10 cellular contexts compared by ENCODE assay signal in the genomic region with DNA sequence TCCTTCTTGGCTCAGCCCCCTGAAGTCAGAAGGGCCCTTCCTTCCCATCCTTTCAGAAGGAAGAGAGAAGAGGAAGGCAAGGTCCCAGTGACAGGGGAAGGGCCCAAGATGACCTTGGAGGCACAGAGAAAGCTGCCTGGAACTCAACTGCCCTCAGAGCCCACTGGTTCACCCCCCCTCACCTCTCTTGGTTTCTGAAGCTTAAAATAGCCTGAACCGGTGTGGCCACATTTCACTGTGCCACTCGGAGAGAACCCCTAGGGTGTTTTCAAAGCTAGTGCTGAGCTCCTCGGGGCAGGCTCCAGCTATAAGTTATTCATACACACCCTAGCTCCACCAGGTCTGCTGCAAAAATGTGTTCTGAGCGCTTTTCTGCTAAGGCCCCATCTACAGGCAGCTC.
DNase-seq lines count a peak whose midpoint lies in the region; ATAC-seq and TF ChIP-seq lines count a peak whose summit lies in the region.
"Had no signal": no experiment of that assay in that cellular context is flagged by ENCODE, and none has a peak within 500 bp of the region (broad histone marks: within the 10 kb centered on the region; RNA-seq: fewer than 3 reads in every experiment).

No MANE protein-coding gene starts in this region.

- TF ChIP-seq POLR2A in transverse colon (IDR thresholded peaks at IDR 0.05) = no peak

- TF ChIP-seq CTCF in transverse colon (IDR thresholded peaks at IDR 0.05) = no peak

- H3K9me3 ChIP-seq in right cardiac atrium (ENCODE audit: control insufficient read depth, low read length) (no peaks in the 10 kb centered on the region), transverse colon (no peaks in the 10 kb centered on the region)

- 50% methylated on average over 4 of the region's 4 CpGs for WGBS in right cardiac atrium
- 81% methylated on average over 4 of the region's 4 CpGs; no CpG with 5 or more reads in 1 of the 2 donors for WGBS in transverse colon (ENCODE audit: low coverage in 1 of 2), 2 donors

- no peak for DNase-seq in right cardiac atrium
- no peak for DNase-seq in NCI-H1048 (lab: John Stamatoyannopoulos, UW)
- no peak for DNase-seq in transverse colon
- no peak for DNase-seq in SW 1271 (lab: John Stamatoyannopoulos, UW)
- no peak for DNase-seq in NCI-H226
- DNase-seq: activated CD8-positive, alpha-beta T cell treated with anti-CD3 and anti-CD28 coated beads for 36 hours; NCI-H1694 had no signal

- H3K27ac ChIP-seq in right cardiac atrium (ENCODE audit: low read length) (peak overlapping the region; percentile 40), transverse colon (no peak overlapping the region)

- H3K36me3 ChIP-seq in transverse colon = no peaks in the 10 kb centered on the region

- H3K27me3 ChIP-seq in right cardiac atrium (ENCODE audit: control insufficient read depth, insufficient read depth) (no peaks in the 10 kb centered on the region), transverse colon (no peaks in the 10 kb centered on the region)

- in situ Hi-C loops in transverse colon (cut with MboI; ENCODE audit: low pct_ligation_motif_present in 1 of 4, low pct_unique_long_range_greater_than_20kb in 1 of 4, low sequenced_read_pairs in 3 of 4) = no loop called here

- peak; percentile 81 for ATAC-seq in GM18502 (IDR thresholded peaks at IDR 0.05; ENCODE audit: poor library complexity, unreplicated experiment)
- peak; percentile 88 for ATAC-seq in GM21423 (IDR thresholded peaks at IDR 0.05; ENCODE audit: unreplicated experiment)
- ATAC-seq in HG03354 (IDR thresholded peaks at IDR 0.05; ENCODE audit: poor library complexity, severe bottlenecking, unreplicated experiment) = peak; percentile 92
- ATAC-seq in right cardiac atrium = peak; percentile 20 to 40

- H3K4me3 ChIP-seq in right cardiac atrium (ENCODE audit: low read length) (no peak overlapping the region), transverse colon (no peak overlapping the region)

- TF ChIP-seq EP300 in transverse colon (IDR thresholded peaks at IDR 0.05; ENCODE audit: low read depth) = no peak

- intact Hi-C loops in right cardiac atrium (cut with DNase I) = no loop called here
- intact Hi-C loops in transverse colon (cut with DNase I; ENCODE audit: low total_unique reads) = no loop called here

- peaks cover 14% of the 10 kb centered on the region for H3K4me1 ChIP-seq in right cardiac atrium (ENCODE audit: control insufficient read depth, insufficient read depth, low read length)
- H3K4me1 ChIP-seq in transverse colon = peaks cover 0 to 3% (median 0%) of the 10 kb centered on the region in 4 donors

Comparison
In these comparisons a context has a peak if more than half of its experiments do, and no peak if none do; other contexts are left out.
1. ATAC-seq: peak in every context shown above with its lines; median percentile 92 in HG03354; 88 in GM21423; 81 in GM18502; 30 in right cardiac atrium.